30 cellular contexts compared by ENCODE assay signal in the genomic region with DNA sequence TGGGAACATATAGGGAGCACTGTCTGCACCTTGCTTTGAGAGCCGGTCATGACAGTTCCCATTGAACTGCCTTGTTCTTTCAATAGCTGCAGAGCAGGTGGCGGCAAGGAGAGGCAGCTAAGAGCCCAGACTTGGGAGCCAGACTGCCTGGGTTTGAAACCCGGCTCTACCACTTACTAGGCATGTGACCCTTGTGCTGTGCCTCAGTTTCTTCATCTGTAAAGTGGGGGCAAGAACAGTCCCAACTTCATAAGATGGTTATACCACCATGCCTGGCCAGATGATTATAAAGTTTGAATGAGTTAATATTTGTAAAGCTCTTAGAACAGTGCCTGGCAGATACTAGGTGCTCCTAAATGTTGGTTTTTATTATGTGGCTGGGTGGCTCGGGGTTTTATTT. TPM values are rescaled to one million over a fixed set of nuclear protein-coding genes. Genes with fewer than 3 reads are reported as not detected.
DNase-seq lines count a peak whose midpoint lies in the region; ATAC-seq, FAIRE-seq and TF ChIP-seq lines count a peak whose summit lies in the region.
"Had no signal": no experiment of that assay in that cellular context is flagged by ENCODE, and none has a peak within 500 bp of the region (broad histone marks: within the 10 kb centered on the region; RNA-seq: fewer than 3 reads in every experiment).

No MANE protein-coding gene starts in this region.

- no peak overlapping the region for H3K27ac ChIP-seq in K562 (ENCODE audit: extremely low read depth, low read depth, low read length)
- no peak overlapping the region for H3K27ac ChIP-seq in H1 (ENCODE audit: low read depth, low read length)
- H3K27ac ChIP-seq in kidney (ENCODE audit: low read depth in 2 of 2, low read length in 2 of 2) = no peak overlapping the region
- H3K27ac ChIP-seq: BLaER1 had no signal

- H3K79me2 ChIP-seq in K562 (ENCODE audit: control insufficient read depth, insufficient read depth, low read length) = no peaks in the 10 kb centered on the region
- peaks cover 0 to 14% of the 10 kb centered on the region in 2 experiments; a peak in 2 of 4 replicates for H3K79me2 ChIP-seq in H1 (ENCODE audit: control insufficient read depth in 1 of 2, insufficient read depth in 2 of 2, low read length in 2 of 2)

- TF ChIP-seq POLR2A in K562 (conservative IDR thresholded peaks at IDR 0.05) = no peak
- no peak for TF ChIP-seq POLR2A in H1 (IDR thresholded peaks at IDR 0.05; ENCODE audit: control extremely low read depth in 1 of 2, low read depth in 2 of 2, low read length in 2 of 2)

- H2BK120ac ChIP-seq in H1 (replicated peaks; ENCODE audit: low read depth, low read length) = no peak overlapping the region

- H4K20me1 ChIP-seq in K562 (replicated peaks; ENCODE audit: control insufficient read depth, insufficient read depth, low read length) = no peaks in the 10 kb centered on the region
- H4K20me1 ChIP-seq in H1 (replicated peaks in 1 of 2; ENCODE audit: control insufficient read depth in 1 of 2, insufficient read depth in 2 of 2, low read length in 2 of 2) = peaks cover 13 to 19% of the 10 kb centered on the region in 2 experiments
- H4K20me1 ChIP-seq: BLaER1 had no signal

- no peak overlapping the region for H2BK20ac ChIP-seq in H1 (ENCODE audit: low read length)

- ATAC-seq in K562 (no peak), HG02973 (IDR thresholded peaks at IDR 0.05; ENCODE audit: unreplicated experiment) (no peak)
- ATAC-seq: GM12878 had no signal

- TF ChIP-seq RAD21 in K562 (CRISPR knock-in tag; conservative IDR thresholded peaks at IDR 0.05 in 1 of 2, IDR thresholded peaks at IDR 0.05 in 1 of 2) (no peak), H1 (IDR thresholded peaks at IDR 0.05 in 1 of 2, conservative IDR thresholded peaks at IDR 0.05 in 1 of 2; ENCODE audit: low read depth in 2 of 2, low read length in 2 of 2) (no peak)

- H2BK15ac ChIP-seq in H1 (ENCODE audit: low read length) = no peak overlapping the region

- no peak overlapping the region for H2AFZ ChIP-seq in K562 (ENCODE audit: low read depth, low read length)
- H2AFZ ChIP-seq in H1 (ENCODE audit: low read length) = no peak overlapping the region

- H4K8ac ChIP-seq in H1 (ENCODE audit: extremely low read depth, insufficient read depth, low read length) = no peak overlapping the region

- POLR2A ChIA-PET in K562 (lab: Yijun Ruan, JAX) (no interaction called here), H1 (lab: Charles Lee; ENCODE audit: partially characterized antibody) (interaction anchor here (0.7 to 4.5 kb wide), 7 partner anchors 10 to 37 kb away, joined by 3 to 23 read pairs (median 4); a partner anchor contains a TSS)

- H3K9me3 ChIP-seq in K562 (replicated peaks; ENCODE audit: control insufficient read depth, insufficient read depth, low read depth, low read length) (no peaks in the 10 kb centered on the region), H1 (ENCODE audit: insufficient read depth in 2 of 2, low read depth in 1 of 2, low read length in 1 of 2) (no peaks in the 10 kb centered on the region), kidney (ENCODE audit: control insufficient read depth in 1 of 2, low read length in 2 of 2) (no peaks in the 10 kb centered on the region)
- H3K9me3 ChIP-seq: BE2C, BLaER1 had no signal

- no peak for DNase-seq in K562 (ENCODE audit: extremely low read depth in 1 of 4, low spot score in 3 of 4)
- no peak for DNase-seq in H1 (ENCODE audit: low read depth in 1 of 2, low spot score in 2 of 2)
- DNase-seq in kidney = peak; percentile 12
- no peak for DNase-seq in activated effector memory CD4-positive, alpha-beta T cell treated with anti-CD3 and anti-CD28 coated beads, Interleukin-2, amount 50 U/mL, for 16 hours
- DNase-seq: 8988T; ACHN; BE2C; C1 segment of cervical spinal cord; CD4-positive, alpha-beta memory T cell; CD4-positive, CD25-positive, alpha-beta regulatory T cell; CD8-positive, alpha-beta memory T cell; COR-L47; DMS 273 treated with DMSO at 0.1 percent for 48 hours; DMS153; DMS53; DMS79; DND-41; EL; GDM1 had no signal

- CTCF ChIA-PET in K562 (lab: Yijun Ruan, JAX; ENCODE audit: low intra/inter-chr PET ratio) (no interaction called here), H1 (lab: Charles Lee; ENCODE audit: partially characterized antibody) (interaction anchor here (1.0 to 2.7 kb wide), 3 partner anchors 12 to 92 kb away, joined by 3 to 13 read pairs (median 4); a partner anchor contains a TSS)

- FAIRE-seq in K562 (lab: Jason Lieb, UNC) (no peak), H1 (lab: Jason Lieb, UNC) (no peak), kidney (lab: Jason Lieb, UNC) (no peak)
- FAIRE-seq: A204.1, GM12878, GM12892, GM18507 had no signal

- H3K36me3 ChIP-seq in K562 (ENCODE audit: control insufficient read depth, insufficient read depth, low read length) (no peaks in the 10 kb centered on the region), H1 (ENCODE audit: control insufficient read depth in 2 of 4, insufficient read depth in 4 of 4, low read length in 3 of 4) (peaks cover 40 to 94% (median 76%) of the 10 kb centered on the region in 4 experiments), kidney (ENCODE audit: control insufficient read depth in 1 of 2, insufficient read depth in 2 of 2, low read length in 2 of 2) (peaks cover 30 to 68% of the 10 kb centered on the region in 2 donors)
- H3K36me3 ChIP-seq: BE2C, BLaER1 had no signal

- H3K4me3 ChIP-seq in K562 (no peak overlapping the region), H1 (ENCODE audit: extremely low read depth in 1 of 4, insufficient read depth in 2 of 4, low read depth in 3 of 4, low read length in 4 of 4) (no peak overlapping the region), kidney (ENCODE audit: low read length in 2 of 2) (no peak overlapping the region)
- H3K4me3 ChIP-seq: BLaER1, GM12878 had no signal

- intact Hi-C loops in K562 (cut with micrococcal nuclease) (no loop called here), kidney (cut with DNase I) (no loop called here)

- H3K14ac ChIP-seq in H1 (ENCODE audit: insufficient read length) = no peak overlapping the region

- H4K91ac ChIP-seq in H1 (replicated peaks; ENCODE audit: insufficient read length, low read length) = no peak overlapping the region

- in situ Hi-C loops in K562 (cut with MboI) = no loop called here

- H3K4ac ChIP-seq in H1 (replicated peaks; ENCODE audit: insufficient read length, low read depth, low read length) = no peak overlapping the region

- H3K79me1 ChIP-seq in H1 (ENCODE audit: low read depth, low read length) = no peaks in the 10 kb centered on the region; the same call in 1 of the 2 replicates

- H3K23me2 ChIP-seq in H1 (ENCODE audit: low read depth, low read length) = no peaks in the 10 kb centered on the region

- peak overlapping the region; percentile 60; the same call in 1 of the 2 replicates for H2BK12ac ChIP-seq in H1 (ENCODE audit: low read depth, low read length)

- H3K27me3 ChIP-seq in K562 (ENCODE audit: control insufficient read depth in 2 of 2, insufficient read depth in 2 of 2, low read length in 2 of 2) = 0 out of 5 replicates have a peak, but pooled peaks cover 0 to 5% of the 10 kb centered on the region in 2 experiments
- H3K27me3 ChIP-seq in H1 (replicated peaks in 1 of 4; ENCODE audit: control insufficient read depth in 3 of 4, extremely low read depth in 1 of 4, insufficient read depth in 3 of 4, low read length in 3 of 4) = no peaks in the 10 kb centered on the region
- H3K27me3 ChIP-seq: BLaER1 had no signal

- no peak for TF ChIP-seq CTCF in K562 (IDR thresholded peaks at IDR 0.05 in 2 of 3, conservative IDR thresholded peaks at IDR 0.05 in 1 of 3; ENCODE audit: insufficient read depth in 2 of 3, low read depth in 1 of 3, low read length in 3 of 3)
- TF ChIP-seq CTCF in H1 (IDR thresholded peaks at IDR 0.05; ENCODE audit: control extremely low read depth in 1 of 3, insufficient read depth in 1 of 3, low read depth in 1 of 3, low read length in 3 of 3) = no peak
- TF ChIP-seq CTCF in kidney (IDR thresholded peaks at IDR 0.05; ENCODE audit: borderline replicate concordance, extremely low read depth, insufficient read depth) = no peak

- no peak for TF ChIP-seq EP300 in K562 (IDR thresholded peaks at IDR 0.05; ENCODE audit: low read length)
- no peak for TF ChIP-seq EP300 in H1 (IDR thresholded peaks at IDR 0.05; ENCODE audit: borderline replicate concordance in 1 of 2, low read depth in 2 of 2, low read length in 2 of 2)

- BruUV-seq in K562 (replicated peaks; lab: Mats Ljungman, UMichigan) = no TSS peak

- no peak overlapping the region for H3K4me2 ChIP-seq in K562 (ENCODE audit: insufficient read depth, low read length)
- H3K4me2 ChIP-seq in H1 (ENCODE audit: insufficient read depth in 1 of 2, low read depth in 2 of 2, low read length in 2 of 2) = no peak overlapping the region
- H3K4me2 ChIP-seq: BLaER1 had no signal

- no peak overlapping the region for H3K18ac ChIP-seq in H1 (ENCODE audit: extremely low read depth, low read length)

- no peak overlapping the region for H2AK5ac ChIP-seq in H1 (ENCODE audit: low read depth, low read length)

- no peak overlapping the region for H2BK5ac ChIP-seq in H1 (ENCODE audit: low read depth, low read length)

- no peak overlapping the region for H4K5ac ChIP-seq in H1 (ENCODE audit: insufficient read length, low read depth, low read length)

- H3K4me1 ChIP-seq in K562 (replicated peaks in 1 of 2; ENCODE audit: control insufficient read depth in 2 of 2, insufficient read depth in 2 of 2, low read length in 2 of 2) (peaks cover 0 to 23% of the 10 kb centered on the region in 2 experiments; a peak in 2 of 5 replicates), H1 (replicated peaks in 1 of 4; ENCODE audit: control insufficient read depth in 3 of 4, insufficient read depth in 4 of 4, low read length in 3 of 4) (no peaks in the 10 kb centered on the region), kidney (ENCODE audit: control insufficient read depth in 1 of 2, insufficient read depth in 1 of 2, low read depth in 1 of 2, low read length in 2 of 2) (peaks cover 0 to 5% of the 10 kb centered on the region in 2 donors)
- H3K4me1 ChIP-seq: BE2C had no signal

- H3K56ac ChIP-seq in H1 (replicated peaks; ENCODE audit: insufficient read length, low read depth, low read length) = no peak overlapping the region

- H3K9ac ChIP-seq in K562 (ENCODE audit: insufficient read depth in 1 of 2, low read depth in 2 of 2, low read length in 2 of 2) (no peak overlapping the region), H1 (replicated peaks in 1 of 4; ENCODE audit: extremely low read depth in 1 of 4, low read depth in 3 of 4, low read length in 3 of 4) (no peak overlapping the region), kidney (ENCODE audit: low read length in 2 of 2) (no peak overlapping the region)
- H3K9ac ChIP-seq: BLaER1 had no signal

- 23% methylated on average over 4 of the region's 4 CpGs for WGBS in K562 (ENCODE audit: insufficient coverage, low coverage, missing lambda C conversion rate)
- WGBS in H1 (ENCODE audit: extremely low coverage in 1 of 2, insufficient coverage in 1 of 2, insufficient read length in 1 of 2, insufficient replicate concordance in 2 of 2, low coverage in 1 of 2, low lambda C conversion rate in 2 of 2, missing lambda C conversion rate in 1 of 2), 2 experiments = 95% methylated on average over 4 of the region's 4 CpGs; no CpG with 5 or more reads in 1 of the 2 experiments

- H3K9me1 ChIP-seq in K562 (ENCODE audit: control insufficient read depth, insufficient read depth, low read length) = no peaks in the 10 kb centered on the region

- H3K23ac ChIP-seq in H1 (ENCODE audit: insufficient read length) = no peak overlapping the region

RNA-seq across cellular contexts. Expression of a gene that starts 14.4 kb away (rescaled TPM):
- total RNA-seq in K562 (2011; cell fraction: chromatin; rRNA removed; ENCODE audit: low replicate concordance) = 14.2 and 27.1 TPM in 2 replicates
- 12.6 and 13.8 TPM in 2 replicates for total RNA-seq in K562 (2011; cell fraction: nucleolus; rRNA removed)
- total RNA-seq in K562 (2011; cell fraction: nucleoplasm; rRNA removed) = 12.0 and 14.7 TPM in 2 replicates
- total RNA-seq in K562 (2014; rRNA removed) (3.3 and 3.5 TPM in 2 replicates), K562 (2014; rRNA removed; fragmentation: Illumina TruSeq; extraction: Trizol) (2.7 and 2.8 TPM in 2 replicates), K562 (2015; rRNA removed; fragmentation: Illumina TruSeq; extraction: Trizol) (2.5 and 3.2 TPM in 2 replicates), K562 (2021) (4.6 and 5.6 TPM in 2 replicates), kidney (186 TPM)
- polyA plus RNA-seq in K562 (2011; rRNA removed) (3.2 and 4.7 TPM in 2 replicates), K562 (2014; fragmentation: Illumina TruSeq; extraction: Trizol) (3.4 and 4.2 TPM in 2 replicates), K562 (2014; fragmentation: Nextera tagmentation; extraction: Ambion mirVana) (under 1 TPM; 0.74 to 0.79 TPM), K562 (2014; rRNA removed) (4.1 and 6.3 TPM in 2 replicates), H1 (2011; rRNA removed) (183 and 278 TPM in 2 replicates), kidney (ENCODE audit: insufficient read depth, low read depth, low replicate concordance) (76.5 TPM)
- polyA plus RNA-seq in K562 (2011; cell fraction: cytosol; rRNA removed) = 2.6 and 5.3 TPM in 2 replicates
- 9.1 and 15.6 TPM in 2 replicates for polyA plus RNA-seq in K562 (2011; cell fraction: nucleus; rRNA removed)
- 3.2 and 6.6 TPM in 2 replicates for polyA plus RNA-seq in K562 (2012)
- polyA minus RNA-seq in K562 (2011; rRNA and poly(A)+ RNA removed) = 3.3 and 5.3 TPM in 2 replicates
- 2.5 TPM in 2 replicates for polyA minus RNA-seq in K562 (2011; cell fraction: cytosol; rRNA and poly(A)+ RNA removed)
- 3.2 and 3.9 TPM in 2 replicates for polyA minus RNA-seq in K562 (2011; cell fraction: nucleus; rRNA and poly(A)+ RNA removed)
- 394 and 403 TPM in 2 replicates for total RNA-seq in H1 (2021; fragmentation: NEBNext Ultra II Directional; extraction: Animal tissue kit (Norgen Biotek cat#: 25700))
- polyA plus RNA-seq in H1 (2011; cell fraction: cytosol; rRNA removed) = 174 TPM
- 329 TPM for polyA plus RNA-seq in H1 (2011; cell fraction: nucleus; rRNA removed)
- 181 to 248 TPM (median 223 TPM) in 4 replicates for polyA plus RNA-seq in H1 (2012, experiment 1 of 2)
- 260 TPM for polyA plus RNA-seq in H1 (2012, experiment 2 of 2)
- polyA plus RNA-seq in H1 (2013, experiment 1 of 2) = 199 TPM
- 211 TPM for polyA plus RNA-seq in H1 (2013, experiment 2 of 2)
- 255 and 261 TPM in 2 replicates for polyA minus RNA-seq in H1 (2011; rRNA and poly(A)+ RNA removed)
- 264 TPM for polyA minus RNA-seq in H1 (2011; cell fraction: cytosol; rRNA and poly(A)+ RNA removed)
- polyA minus RNA-seq in H1 (2011; cell fraction: nucleus; rRNA and poly(A)+ RNA removed) = 204 TPM

RNA-seq across cellular contexts. Expression of a gene that starts 16.1 kb away (rescaled TPM):
- 17.7 and 44.9 TPM in 2 replicates for total RNA-seq in K562 (2011; cell fraction: chromatin; rRNA removed; ENCODE audit: low replicate concordance)
- 41.2 and 48.0 TPM in 2 replicates for total RNA-seq in K562 (2011; cell fraction: nucleolus; rRNA removed)
- total RNA-seq in K562 (2011; cell fraction: nucleoplasm; rRNA removed) = 37.9 and 44.1 TPM in 2 replicates
- 80.6 and 95.1 TPM in 2 replicates for total RNA-seq in K562 (2014; rRNA removed)
- 58.3 and 61.3 TPM in 2 replicates for total RNA-seq in K562 (2014; rRNA removed; fragmentation: Illumina TruSeq; extraction: Trizol)
- 66.3 and 70.2 TPM in 2 replicates for total RNA-seq in K562 (2015; rRNA removed; fragmentation: Illumina TruSeq; extraction: Trizol)
- total RNA-seq in K562 (2021) = 65.7 and 67.9 TPM in 2 replicates
- polyA plus RNA-seq in K562 (2011; rRNA removed) = 60.8 and 81.8 TPM in 2 replicates
- polyA plus RNA-seq in K562 (2011; cell fraction: cytosol; rRNA removed) = 63.1 and 98.3 TPM in 2 replicates
- polyA plus RNA-seq in K562 (2011; cell fraction: nucleus; rRNA removed) = 42.4 and 82.9 TPM in 2 replicates
- 80.4 and 82.0 TPM in 2 replicates for polyA plus RNA-seq in K562 (2012)
- 114 and 142 TPM in 2 replicates for polyA plus RNA-seq in K562 (2014; fragmentation: Illumina TruSeq; extraction: Trizol)
- 10 to 100 TPM; 70.5 to 78.9 TPM for polyA plus RNA-seq in K562 (2014; fragmentation: Nextera tagmentation; extraction: Ambion mirVana)
- 103 and 135 TPM in 2 replicates for polyA plus RNA-seq in K562 (2014; rRNA removed)
- 14.3 and 24.3 TPM in 2 replicates for polyA minus RNA-seq in K562 (2011; rRNA and poly(A)+ RNA removed)
- polyA minus RNA-seq in K562 (2011; cell fraction: cytosol; rRNA and poly(A)+ RNA removed) = 11.5 and 25.5 TPM in 2 replicates
- polyA minus RNA-seq in K562 (2011; cell fraction: nucleus; rRNA and poly(A)+ RNA removed) = 19.3 and 20.3 TPM in 2 replicates
- total RNA-seq in H1 (2021; fragmentation: NEBNext Ultra II Directional; extraction: Animal tissue kit (Norgen Biotek cat#: 25700)) = 29.6 and 30.0 TPM in 2 replicates
- 54.9 and 57.9 TPM in 2 replicates for polyA plus RNA-seq in H1 (2011; rRNA removed)
- 54.6 TPM for polyA plus RNA-seq in H1 (2011; cell fraction: cytosol; rRNA removed)
- 42.7 TPM for polyA plus RNA-seq in H1 (2011; cell fraction: nucleus; rRNA removed)
- polyA plus RNA-seq in H1 (2012, experiment 1 of 2) = 37.9 to 58.0 TPM (median 50.9 TPM) in 4 replicates
- 59.0 TPM for polyA plus RNA-seq in H1 (2012, experiment 2 of 2)
- polyA plus RNA-seq in H1 (2013, experiment 1 of 2) = 49.1 TPM
- 49.1 TPM for polyA plus RNA-seq in H1 (2013, experiment 2 of 2)
- 20.0 and 21.9 TPM in 2 replicates for polyA minus RNA-seq in H1 (2011; rRNA and poly(A)+ RNA removed)
- polyA minus RNA-seq in H1 (2011; cell fraction: cytosol; rRNA and poly(A)+ RNA removed) = 19.7 TPM
- polyA minus RNA-seq in H1 (2011; cell fraction: nucleus; rRNA and poly(A)+ RNA removed) = 24.2 TPM
- total RNA-seq in kidney = 51.6 TPM
- polyA plus RNA-seq in kidney (ENCODE audit: insufficient read depth, low read depth, low replicate concordance) = 186 TPM

RNA-seq across cellular contexts. Expression of a gene that starts 23.5 kb away (rescaled TPM):
- total RNA-seq in K562 (2011; cell fraction: chromatin; rRNA removed; ENCODE audit: low replicate concordance) = 7.8 and 23.1 TPM in 2 replicates
- total RNA-seq in K562 (2011; cell fraction: nucleolus; rRNA removed) = 14.2 and 16.3 TPM in 2 replicates
- 10.2 and 11.2 TPM in 2 replicates for total RNA-seq in K562 (2011; cell fraction: nucleoplasm; rRNA removed)
- 5.1 and 5.9 TPM in 2 replicates for total RNA-seq in K562 (2014; rRNA removed)
- total RNA-seq in K562 (2014; rRNA removed; fragmentation: Illumina TruSeq; extraction: Trizol) = 1.9 and 2.2 TPM in 2 replicates
- 1.6 and 2.1 TPM in 2 replicates for total RNA-seq in K562 (2015; rRNA removed; fragmentation: Illumina TruSeq; extraction: Trizol)
- 5.0 and 6.0 TPM in 2 replicates for total RNA-seq in K562 (2021)
- polyA plus RNA-seq in K562 (2011; rRNA removed) = 1.6 and 2.4 TPM in 2 replicates
- 1.8 and 4.1 TPM in 2 replicates for polyA plus RNA-seq in K562 (2011; cell fraction: cytosol; rRNA removed)
- polyA plus RNA-seq in K562 (2011; cell fraction: nucleus; rRNA removed) = 7.6 and 13.2 TPM in 2 replicates
- 3.2 and 6.3 TPM in 2 replicates for polyA plus RNA-seq in K562 (2012)
- 6.2 and 6.4 TPM in 2 replicates for polyA plus RNA-seq in K562 (2014; fragmentation: Illumina TruSeq; extraction: Trizol)
- polyA plus RNA-seq in K562 (2014; fragmentation: Nextera tagmentation; extraction: Ambion mirVana) = under 1 TPM; 0.04 to 0.08 TPM
- 3.0 and 4.1 TPM in 2 replicates for polyA plus RNA-seq in K562 (2014; rRNA removed)
- polyA minus RNA-seq in K562 (2011; rRNA and poly(A)+ RNA removed) = 0.87 and 1.7 TPM in 2 replicates
- 2.4 and 2.7 TPM in 2 replicates for polyA minus RNA-seq in K562 (2011; cell fraction: cytosol; rRNA and poly(A)+ RNA removed)
- 2.4 and 3.4 TPM in 2 replicates for polyA minus RNA-seq in K562 (2011; cell fraction: nucleus; rRNA and poly(A)+ RNA removed)
- 30.9 and 32.2 TPM in 2 replicates for total RNA-seq in H1 (2021; fragmentation: NEBNext Ultra II Directional; extraction: Animal tissue kit (Norgen Biotek cat#: 25700))
- polyA plus RNA-seq in H1 (2011; rRNA removed) = 41.5 and 61.7 TPM in 2 replicates
- polyA plus RNA-seq in H1 (2011; cell fraction: cytosol; rRNA removed) = 33.0 TPM
- polyA plus RNA-seq in H1 (2011; cell fraction: nucleus; rRNA removed) = 110 TPM
- 31.1 to 38.6 TPM (median 35.7 TPM) in 4 replicates for polyA plus RNA-seq in H1 (2012, experiment 1 of 2)
- polyA plus RNA-seq in H1 (2012, experiment 2 of 2) = 33.5 TPM
- polyA plus RNA-seq in H1 (2013, experiment 1 of 2) = 26.5 TPM
- polyA plus RNA-seq in H1 (2013, experiment 2 of 2) = 24.6 TPM
- 25.6 and 31.4 TPM in 2 replicates for polyA minus RNA-seq in H1 (2011; rRNA and poly(A)+ RNA removed)
- polyA minus RNA-seq in H1 (2011; cell fraction: cytosol; rRNA and poly(A)+ RNA removed) = 25.5 TPM
- 36.4 TPM for polyA minus RNA-seq in H1 (2011; cell fraction: nucleus; rRNA and poly(A)+ RNA removed)
- total RNA-seq in kidney = 72.5 TPM
- 20.9 TPM for polyA plus RNA-seq in kidney (ENCODE audit: insufficient read depth, low read depth, low replicate concordance)
- total RNA-seq: CD4-positive, alpha-beta memory T cell; CD4-positive, CD25-positive, alpha-beta regulatory T cell; CD8-positive, alpha-beta memory T cell had no signal
- polyA plus RNA-seq: CD14-positive monocyte; CD4-positive, alpha-beta memory T cell; CD4-positive, CD25-positive, alpha-beta regulatory T cell; CD8-positive, alpha-beta memory T cell had no signal

RNA-seq across cellular contexts. Expression of a gene that starts 26.4 kb away (rescaled TPM):
- 10.0 and 22.8 TPM in 2 replicates for total RNA-seq in K562 (2011; cell fraction: chromatin; rRNA removed; ENCODE audit: low replicate concordance)
- total RNA-seq in K562 (2011; cell fraction: nucleolus; rRNA removed) = 19.2 and 22.0 TPM in 2 replicates
- total RNA-seq in K562 (2011; cell fraction: nucleoplasm; rRNA removed) = 14.4 and 20.3 TPM in 2 replicates
- total RNA-seq in K562 (2014; rRNA removed) (4.5 and 5.5 TPM in 2 replicates), K562 (2014; rRNA removed; fragmentation: Illumina TruSeq; extraction: Trizol) (2.1 and 4.0 TPM in 2 replicates), K562 (2015; rRNA removed; fragmentation: Illumina TruSeq; extraction: Trizol) (3.9 and 5.2 TPM in 2 replicates), K562 (2021) (7.5 and 9.4 TPM in 2 replicates), kidney (48.5 TPM)
- polyA plus RNA-seq in K562 (2011; rRNA removed) (5.3 and 6.0 TPM in 2 replicates), K562 (2014; fragmentation: Illumina TruSeq; extraction: Trizol) (5.5 and 5.9 TPM in 2 replicates), K562 (2014; fragmentation: Nextera tagmentation; extraction: Ambion mirVana) (under 1 TPM; 0.38 to 0.76 TPM), K562 (2014; rRNA removed) (5.6 and 7.1 TPM in 2 replicates), H1 (2011; rRNA removed) (30.7 and 32.2 TPM in 2 replicates), kidney (ENCODE audit: insufficient read depth, low read depth, low replicate concordance) (33.8 TPM)
- polyA plus RNA-seq in K562 (2011; cell fraction: cytosol; rRNA removed) = 5.6 and 10.7 TPM in 2 replicates
- 18.7 and 30.5 TPM in 2 replicates for polyA plus RNA-seq in K562 (2011; cell fraction: nucleus; rRNA removed)
- polyA plus RNA-seq in K562 (2012) = 8.4 and 12.5 TPM in 2 replicates
- 1.1 and 4.4 TPM in 2 replicates for polyA minus RNA-seq in K562 (2011; rRNA and poly(A)+ RNA removed)
- polyA minus RNA-seq in K562 (2011; cell fraction: cytosol; rRNA and poly(A)+ RNA removed) = 2.8 and 8.3 TPM in 2 replicates
- 2.0 and 4.3 TPM in 2 replicates for polyA minus RNA-seq in K562 (2011; cell fraction: nucleus; rRNA and poly(A)+ RNA removed)
- total RNA-seq in H1 (2021; fragmentation: NEBNext Ultra II Directional; extraction: Animal tissue kit (Norgen Biotek cat#: 25700)) = 18.5 and 21.0 TPM in 2 replicates
- polyA plus RNA-seq in H1 (2011; cell fraction: cytosol; rRNA removed) = 26.7 TPM
- polyA plus RNA-seq in H1 (2011; cell fraction: nucleus; rRNA removed) = 97.3 TPM
- 16.4 to 26.1 TPM (median 23.6 TPM) in 4 replicates for polyA plus RNA-seq in H1 (2012, experiment 1 of 2)
- 17.3 TPM for polyA plus RNA-seq in H1 (2012, experiment 2 of 2)
- polyA plus RNA-seq in H1 (2013, experiment 1 of 2) = 16.2 TPM
- polyA plus RNA-seq in H1 (2013, experiment 2 of 2) = 14.6 TPM
- polyA minus RNA-seq in H1 (2011; rRNA and poly(A)+ RNA removed) = 28.0 and 33.0 TPM in 2 replicates
- 11.7 TPM for polyA minus RNA-seq in H1 (2011; cell fraction: cytosol; rRNA and poly(A)+ RNA removed)
- polyA minus RNA-seq in H1 (2011; cell fraction: nucleus; rRNA and poly(A)+ RNA removed) = 13.7 TPM

RNA-seq across cellular contexts. Expression of a gene that starts 46.0 kb away (rescaled TPM):
- 0.81 and 8.9 TPM in 2 replicates for total RNA-seq in K562 (2011; cell fraction: chromatin; rRNA removed; ENCODE audit: low replicate concordance)
- 7.3 and 7.9 TPM in 2 replicates for total RNA-seq in K562 (2011; cell fraction: nucleolus; rRNA removed)
- 6.0 and 8.4 TPM in 2 replicates for total RNA-seq in K562 (2011; cell fraction: nucleoplasm; rRNA removed)
- total RNA-seq in K562 (2014; rRNA removed) (15.8 and 18.1 TPM in 2 replicates), K562 (2014; rRNA removed; fragmentation: Illumina TruSeq; extraction: Trizol) (2.0 and 3.0 TPM in 2 replicates), K562 (2015; rRNA removed; fragmentation: Illumina TruSeq; extraction: Trizol) (9.0 and 9.6 TPM in 2 replicates), K562 (2021) (17.2 and 17.4 TPM in 2 replicates), kidney (8.2 TPM)
- polyA plus RNA-seq in K562 (2011; rRNA removed) (3.3 and 5.8 TPM in 2 replicates), K562 (2014; fragmentation: Illumina TruSeq; extraction: Trizol) (3.1 and 9.3 TPM in 2 replicates), K562 (2014; fragmentation: Nextera tagmentation; extraction: Ambion mirVana) (1 to 10 TPM in 1 of 2 experiments, under 1 TPM in 1; 0.55 to 1.5 TPM), K562 (2014; rRNA removed) (17.8 and 20.0 TPM in 2 replicates), H1 (2011; rRNA removed) (10.5 and 10.9 TPM in 2 replicates), kidney (ENCODE audit: insufficient read depth, low read depth, low replicate concordance) (2.0 TPM)
- 3.3 and 24.0 TPM in 2 replicates for polyA plus RNA-seq in K562 (2011; cell fraction: cytosol; rRNA removed)
- 8.7 and 33.8 TPM in 2 replicates for polyA plus RNA-seq in K562 (2011; cell fraction: nucleus; rRNA removed)
- polyA plus RNA-seq in K562 (2012) = 23.3 and 34.1 TPM in 2 replicates
- 0.21 and 1.8 TPM in 2 replicates for polyA minus RNA-seq in K562 (2011; rRNA and poly(A)+ RNA removed)
- 1.5 and 6.7 TPM in 2 replicates for polyA minus RNA-seq in K562 (2011; cell fraction: cytosol; rRNA and poly(A)+ RNA removed)
- 1.00 and 1.8 TPM in 2 replicates for polyA minus RNA-seq in K562 (2011; cell fraction: nucleus; rRNA and poly(A)+ RNA removed)
- total RNA-seq in H1 (2021; fragmentation: NEBNext Ultra II Directional; extraction: Animal tissue kit (Norgen Biotek cat#: 25700)) = 4.4 and 5.6 TPM in 2 replicates
- polyA plus RNA-seq in H1 (2011; cell fraction: cytosol; rRNA removed) = 8.1 TPM
- polyA plus RNA-seq in H1 (2011; cell fraction: nucleus; rRNA removed) = 10.0 TPM
- polyA plus RNA-seq in H1 (2012, experiment 1 of 2) = 4.3 to 8.6 TPM (median 7.6 TPM) in 4 replicates
- 5.6 TPM for polyA plus RNA-seq in H1 (2012, experiment 2 of 2)
- polyA plus RNA-seq in H1 (2013, experiment 1 of 2) = 3.4 TPM
- polyA plus RNA-seq in H1 (2013, experiment 2 of 2) = 3.4 TPM
- 0.95 and 1.4 TPM in 2 replicates for polyA minus RNA-seq in H1 (2011; rRNA and poly(A)+ RNA removed)
- 4.9 TPM for polyA minus RNA-seq in H1 (2011; cell fraction: cytosol; rRNA and poly(A)+ RNA removed)
- polyA minus RNA-seq in H1 (2011; cell fraction: nucleus; rRNA and poly(A)+ RNA removed) = 1.7 TPM
- total RNA-seq: A673; CD8-positive, alpha-beta memory T cell; Daoy; G401; GM12878 had no signal
- polyA plus RNA-seq: AG04450; CD14-positive monocyte; CD4-positive, alpha-beta memory T cell; CD4-positive, CD25-positive, alpha-beta regulatory T cell; GM12878 had no signal
